8 cellular contexts compared by ENCODE assay signal in genomic region chr9:124861342-124862229, GRCh38. TPM values are rescaled to one million over a fixed set of nuclear protein-coding genes. Genes with fewer than 3 reads are reported as not detected.
A peak's percentile ranks its signal among the peaks of the same experiment; 100 is the strongest.
DNase-seq lines count a peak whose midpoint lies in the region; ATAC-seq and TF ChIP-seq lines count a peak whose summit lies in the region.

TSS of gene ARPC5L (plus strand) at chr9:124862130. CDS start at chr9:124869291, 7,161 bp downstream.
TSS of gene RPL35 (minus strand) at chr9:124861957. CDS start at chr9:124861912, 45 bp downstream.

- H3K9ac ChIP-seq in PC-3 (ENCODE audit: low read length) (peak within 1 kb of the TSS; percentile 99), mucosa of rectum (ENCODE audit: low read depth in 1 of 2, low read length in 2 of 2) (peak within 1 kb of the TSS; percentile 85 to 93)

- H3K4me3 ChIP-seq in PC-3 (ENCODE audit: low read length), result peak within 1 kb of the TSS; percentile 98
- peak within 1 kb of the TSS; percentile 84 to 98 for H3K4me3 ChIP-seq in mucosa of rectum (ENCODE audit: low read length in 2 of 2)

- H3K4me2 ChIP-seq in PC-3 (ENCODE audit: low read length), result peak within 1 kb of the TSS; percentile 90

- in situ Hi-C loops in KBM-7 (cut with MboI; ENCODE audit: low pct_unique_long_range_greater_than_20kb, low sequenced_read_pairs), result loop anchor here (25.0 kb wide), 1 partner anchor 526 kb away; no protein-coding TSS in a partner anchor

- no peak; the same call in 1 of the 2 replicates for TF ChIP-seq CTCF in PC-3 (conservative IDR thresholded peaks at IDR 0.05; ENCODE audit: low read depth, low read length)

- H3K27ac ChIP-seq in PC-3 (ENCODE audit: low read length) (peak within 1 kb of the TSS; percentile 58), epithelial cell of prostate (peak within 1 kb of the TSS; percentile 96), mucosa of rectum (ENCODE audit: low read depth in 2 of 2, low read length in 2 of 2) (peak within 1 kb of the TSS; percentile 92 to 93)

- peaks cover 42% of the 10 kb centered on the region for H3K36me3 ChIP-seq in PC-3 (ENCODE audit: low read depth, low read length)
- H3K36me3 ChIP-seq in mucosa of rectum (ENCODE audit: control insufficient read depth in 2 of 2, insufficient read depth in 2 of 2, low read length in 2 of 2), result peaks cover 35 to 40% of the 10 kb centered on the region in 2 donors

- POLR2A ChIA-PET in PC-3 (lab: Charles Lee; ENCODE audit: unreplicated experiment), result interaction anchor here (0.7 kb wide), 1 partner anchor 382 kb away, joined by 3 read pairs; no protein-coding TSS in a partner anchor

- intact Hi-C loops in PC-3 (cut with micrococcal nuclease), result no loop called here

- CTCF ChIA-PET in PC-3 (lab: Charles Lee), result no interaction called here

- peak within 1 kb of the TSS; percentile 79 for H2AFZ ChIP-seq in PC-3 (ENCODE audit: low read length)

- peaks cover 40% of the 10 kb centered on the region for H4K20me1 ChIP-seq in PC-3 (ENCODE audit: low read length)

- no peaks in the 10 kb centered on the region for H3K9me2 ChIP-seq in PC-3 (replicated peaks; ENCODE audit: low read length)

- peaks cover 40% of the 10 kb centered on the region for H3K79me2 ChIP-seq in PC-3 (ENCODE audit: low read length)

- ATAC-seq in GM21723 (IDR thresholded peaks at IDR 0.05; ENCODE audit: unreplicated experiment) (peak; percentile 84), PC-3 (peak; percentile 90)

- H3K9me3 ChIP-seq in PC-3 (ENCODE audit: low read length) (no peaks in the 10 kb centered on the region), mucosa of rectum (ENCODE audit: control insufficient read depth in 2 of 2, low read length in 2 of 2) (no peaks in the 10 kb centered on the region)

- DNase-seq in DMS53 treated with DMSO at 0.1 percent for 48 hours (lab: John Stamatoyannopoulos, UW; ENCODE audit: unreplicated experiment) (peak; percentile 87), KBM-7 (peak; percentile 94), PC-3 (peak; percentile 88), activated T-cell treated with anti-CD3 and anti-CD28 coated beads for 48 hours (ENCODE audit: low read depth) (peak; percentile 95), epithelial cell of prostate (ENCODE audit: low read depth, low spot score) (peak; percentile 70)
- DNase-seq in stimulated activated CD8-positive, alpha-beta memory T cell treated with anti-CD3 and anti-CD28 coated beads, Interleukin-4, amount 100 ng/mL, for 48 hours, result peak; percentile 96

- BruUV-seq in PC-3 (replicated peaks; lab: Mats Ljungman, UMichigan), result no TSS peak

- peaks cover 8% of the 10 kb centered on the region for H3F3A ChIP-seq in PC-3 (ENCODE audit: low read length, unreplicated experiment)

- H3K4me1 ChIP-seq in PC-3 (ENCODE audit: insufficient read depth, low read length) (peaks cover 26% of the 10 kb centered on the region), mucosa of rectum (ENCODE audit: control insufficient read depth in 2 of 2, insufficient read depth in 2 of 2, low read length in 2 of 2) (peaks cover 11 to 12% of the 10 kb centered on the region in 2 donors)

- H3K27me3 ChIP-seq in PC-3 (ENCODE audit: low read length) (no peaks in the 10 kb centered on the region), mucosa of rectum (ENCODE audit: control insufficient read depth in 2 of 2, insufficient read depth in 2 of 2, low read length in 2 of 2) (no peaks in the 10 kb centered on the region)

RNA-seq across cellular contexts. Expression of gene ARPC5L, which starts in this region (rescaled TPM):
- 54.5 and 63.0 TPM in 2 replicates for total RNA-seq in PC-3 (2014; rRNA removed)

RNA-seq across cellular contexts. Expression of gene RPL35, which starts in this region (rescaled TPM):
- 1,981 and 2,242 TPM in 2 replicates for total RNA-seq in PC-3 (2014; rRNA removed)

Comparison
In these comparisons a context has a peak if more than half of its experiments do, and no peak if none do; other contexts are left out.
1. Peak in every context shown above with its lines: DNase-seq, ATAC-seq, H3K4me3 ChIP-seq and H3K27ac ChIP-seq.